Comparison of ENCODE assay signal across 1 cellular context in the genomic region with DNA sequence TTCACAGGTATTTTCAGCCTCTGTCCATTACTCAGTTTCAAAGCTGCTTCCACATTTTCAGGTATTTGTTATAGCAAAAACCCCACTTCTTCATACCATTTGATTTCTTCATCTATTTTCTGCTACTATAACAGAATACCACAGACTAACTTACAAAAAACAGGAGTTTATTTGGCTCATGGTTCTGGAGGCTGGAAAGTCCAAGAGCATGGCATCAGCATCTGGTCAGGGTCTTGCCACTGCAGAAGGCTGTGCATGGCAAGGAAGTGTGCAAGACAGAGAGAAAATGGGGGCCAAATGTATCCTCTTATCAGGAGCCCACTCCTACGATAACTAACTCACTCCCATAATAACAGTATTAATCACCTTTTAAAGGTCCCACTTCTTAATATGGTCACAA.
TF ChIP-seq lines count a peak whose summit lies in the region.

No MANE protein-coding gene starts in this region.

TF ChIP-seq in HepG2, 621 proteins besides CTCF, POLR2A, EP300 and RAD21 (continued from another document):
- no peak for TF ChIP-seq HDAC2 (CRISPR knock-in tag; IDR thresholded peaks at IDR 0.05)
- TF ChIP-seq ZNF564 (CRISPR knock-in tag; IDR thresholded peaks at IDR 0.05), result peak; percentile 96; the same call in 1 of the 2 replicates
- TF ChIP-seq ZNF460 (CRISPR knock-in tag; IDR thresholded peaks at IDR 0.05; ENCODE audit: borderline replicate concordance), result no peak
- TF ChIP-seq ARNTL (CRISPR knock-in tag; IDR thresholded peaks at IDR 0.05), result no peak
- TF ChIP-seq, protein P1, sequence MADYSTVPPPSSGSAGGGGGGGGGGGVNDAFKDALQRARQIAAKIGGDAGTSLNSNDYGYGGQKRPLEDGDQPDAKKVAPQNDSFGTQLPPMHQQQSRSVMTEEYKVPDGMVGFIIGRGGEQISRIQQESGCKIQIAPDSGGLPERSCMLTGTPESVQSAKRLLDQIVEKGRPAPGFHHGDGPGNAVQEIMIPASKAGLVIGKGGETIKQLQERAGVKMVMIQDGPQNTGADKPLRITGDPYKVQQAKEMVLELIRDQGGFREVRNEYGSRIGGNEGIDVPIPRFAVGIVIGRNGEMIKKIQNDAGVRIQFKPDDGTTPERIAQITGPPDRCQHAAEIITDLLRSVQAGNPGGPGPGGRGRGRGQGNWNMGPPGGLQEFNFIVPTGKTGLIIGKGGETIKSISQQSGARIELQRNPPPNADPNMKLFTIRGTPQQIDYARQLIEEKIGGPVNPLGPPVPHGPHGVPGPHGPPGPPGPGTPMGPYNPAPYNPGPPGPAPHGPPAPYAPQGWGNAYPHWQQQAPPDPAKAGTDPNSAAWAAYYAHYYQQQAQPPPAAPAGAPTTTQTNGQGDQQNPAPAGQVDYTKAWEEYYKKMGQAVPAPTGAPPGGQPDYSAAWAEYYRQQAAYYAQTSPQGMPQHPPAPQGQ (CRISPR knock-in tag; IDR thresholded peaks at IDR 0.05; ENCODE audit: borderline replicate concordance), result no peak
- no peak for TF ChIP-seq ZNF253 (CRISPR knock-in tag; IDR thresholded peaks at IDR 0.05; ENCODE audit: borderline replicate concordance)
